In the genomic region with DNA sequence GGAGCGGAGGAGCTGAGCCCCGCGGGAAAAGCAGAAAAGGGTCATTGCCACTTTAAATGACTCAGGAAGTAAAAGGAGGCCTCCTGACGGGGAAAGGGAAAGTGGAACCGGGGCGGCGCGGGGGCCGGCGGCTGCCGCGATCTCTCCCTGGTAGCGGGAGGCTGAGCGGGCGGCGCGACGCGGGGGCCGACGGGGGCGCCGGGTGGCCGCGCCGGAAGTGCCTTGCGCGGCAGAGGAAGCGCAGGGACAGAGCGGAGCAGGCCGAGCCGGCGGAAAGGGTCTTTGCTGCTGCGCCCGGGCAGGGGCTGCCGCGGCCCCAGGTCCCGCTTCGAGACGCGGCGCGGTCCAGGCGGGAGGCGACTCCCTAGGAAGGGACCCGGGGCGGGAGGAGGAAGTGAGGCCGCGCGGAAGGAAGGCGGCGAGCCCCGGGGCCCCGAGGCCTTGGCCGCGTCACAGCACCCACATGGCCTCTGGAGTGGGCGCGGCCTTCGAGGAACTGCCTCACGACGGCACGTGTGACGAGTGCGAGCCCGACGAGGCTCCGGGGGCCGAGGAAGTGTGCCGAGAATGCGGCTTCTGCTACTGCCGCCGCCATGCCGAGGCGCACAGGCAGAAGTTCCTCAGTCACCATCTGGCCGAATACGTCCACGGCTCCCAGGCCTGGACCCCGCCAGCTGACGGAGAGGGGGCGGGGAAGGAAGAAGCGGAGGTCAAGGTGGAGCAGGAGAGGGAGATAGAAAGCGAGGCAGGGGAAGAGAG, we compare ENCODE assay signal across 1 cellular context.
TF ChIP-seq lines count a peak whose summit lies in the region.

A gene with protein sequence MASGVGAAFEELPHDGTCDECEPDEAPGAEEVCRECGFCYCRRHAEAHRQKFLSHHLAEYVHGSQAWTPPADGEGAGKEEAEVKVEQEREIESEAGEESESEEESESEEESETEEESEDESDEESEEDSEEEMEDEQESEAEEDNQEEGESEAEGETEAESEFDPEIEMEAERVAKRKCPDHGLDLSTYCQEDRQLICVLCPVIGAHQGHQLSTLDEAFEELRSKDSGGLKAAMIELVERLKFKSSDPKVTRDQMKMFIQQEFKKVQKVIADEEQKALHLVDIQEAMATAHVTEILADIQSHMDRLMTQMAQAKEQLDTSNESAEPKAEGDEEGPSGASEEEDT (plus strand): TSS at position 127 of the 759 bp plus-strand sequence. CDS start 337 bp downstream, at position 464.

TF ChIP-seq in K562, 482 proteins besides CTCF, POLR2A, EP300 and RAD21 (continued from another document and continues in another):
- TF ChIP-seq, protein P1, sequence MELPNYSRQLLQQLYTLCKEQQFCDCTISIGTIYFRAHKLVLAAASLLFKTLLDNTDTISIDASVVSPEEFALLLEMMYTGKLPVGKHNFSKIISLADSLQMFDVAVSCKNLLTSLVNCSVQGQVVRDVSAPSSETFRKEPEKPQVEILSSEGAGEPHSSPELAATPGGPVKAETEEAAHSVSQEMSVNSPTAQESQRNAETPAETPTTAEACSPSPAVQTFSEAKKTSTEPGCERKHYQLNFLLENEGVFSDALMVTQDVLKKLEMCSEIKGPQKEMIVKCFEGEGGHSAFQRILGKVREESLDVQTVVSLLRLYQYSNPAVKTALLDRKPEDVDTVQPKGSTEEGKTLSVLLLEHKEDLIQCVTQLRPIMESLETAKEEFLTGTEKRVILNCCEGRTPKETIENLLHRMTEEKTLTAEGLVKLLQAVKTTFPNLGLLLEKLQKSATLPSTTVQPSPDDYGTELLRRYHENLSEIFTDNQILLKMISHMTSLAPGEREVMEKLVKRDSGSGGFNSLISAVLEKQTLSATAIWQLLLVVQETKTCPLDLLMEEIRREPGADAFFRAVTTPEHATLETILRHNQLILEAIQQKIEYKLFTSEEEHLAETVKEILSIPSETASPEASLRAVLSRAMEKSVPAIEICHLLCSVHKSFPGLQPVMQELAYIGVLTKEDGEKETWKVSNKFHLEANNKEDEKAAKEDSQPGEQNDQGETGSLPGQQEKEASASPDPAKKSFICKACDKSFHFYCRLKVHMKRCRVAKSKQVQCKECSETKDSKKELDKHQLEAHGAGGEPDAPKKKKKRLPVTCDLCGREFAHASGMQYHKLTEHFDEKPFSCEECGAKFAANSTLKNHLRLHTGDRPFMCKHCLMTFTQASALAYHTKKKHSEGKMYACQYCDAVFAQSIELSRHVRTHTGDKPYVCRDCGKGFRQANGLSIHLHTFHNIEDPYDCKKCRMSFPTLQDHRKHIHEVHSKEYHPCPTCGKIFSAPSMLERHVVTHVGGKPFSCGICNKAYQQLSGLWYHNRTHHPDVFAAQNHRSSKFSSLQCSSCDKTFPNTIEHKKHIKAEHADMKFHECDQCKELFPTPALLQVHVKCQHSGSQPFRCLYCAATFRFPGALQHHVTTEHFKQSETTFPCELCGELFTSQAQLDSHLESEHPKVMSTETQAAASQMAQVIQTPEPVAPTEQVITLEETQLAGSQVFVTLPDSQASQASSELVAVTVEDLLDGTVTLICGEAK (IDR thresholded peaks at IDR 0.05) = peak; percentile 92
- TF ChIP-seq, protein P1 (CRISPR knock-in tag; IDR thresholded peaks at IDR 0.05) = peak; percentile 76; the same call in 1 of the 2 replicates
- no peak for TF ChIP-seq NR2F6 (CRISPR knock-in tag; IDR thresholded peaks at IDR 0.05)
- peak; percentile 16; the same call in 1 of the 2 replicates for TF ChIP-seq ZNF311 (CRISPR knock-in tag; IDR thresholded peaks at IDR 0.05)
- TF ChIP-seq KAT2B (IDR thresholded peaks at IDR 0.05; ENCODE audit: low read depth, low read length) = no peak
- TF ChIP-seq, protein P2, sequence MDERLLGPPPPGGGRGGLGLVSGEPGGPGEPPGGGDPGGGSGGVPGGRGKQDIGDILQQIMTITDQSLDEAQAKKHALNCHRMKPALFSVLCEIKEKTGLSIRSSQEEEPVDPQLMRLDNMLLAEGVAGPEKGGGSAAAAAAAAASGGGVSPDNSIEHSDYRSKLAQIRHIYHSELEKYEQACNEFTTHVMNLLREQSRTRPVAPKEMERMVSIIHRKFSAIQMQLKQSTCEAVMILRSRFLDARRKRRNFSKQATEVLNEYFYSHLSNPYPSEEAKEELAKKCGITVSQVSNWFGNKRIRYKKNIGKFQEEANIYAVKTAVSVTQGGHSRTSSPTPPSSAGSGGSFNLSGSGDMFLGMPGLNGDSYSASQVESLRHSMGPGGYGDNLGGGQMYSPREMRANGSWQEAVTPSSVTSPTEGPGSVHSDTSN (CRISPR knock-in tag; IDR thresholded peaks at IDR 0.05; ENCODE audit: low read depth) = no peak
- TF ChIP-seq, protein P2 (tag; conservative IDR thresholded peaks at IDR 0.05; ENCODE audit: low read depth) = no peak
- TF ChIP-seq ZNF282 (CRISPR knock-in tag; IDR thresholded peaks at IDR 0.05) = peak; percentile 99
- TF ChIP-seq, protein P3, sequence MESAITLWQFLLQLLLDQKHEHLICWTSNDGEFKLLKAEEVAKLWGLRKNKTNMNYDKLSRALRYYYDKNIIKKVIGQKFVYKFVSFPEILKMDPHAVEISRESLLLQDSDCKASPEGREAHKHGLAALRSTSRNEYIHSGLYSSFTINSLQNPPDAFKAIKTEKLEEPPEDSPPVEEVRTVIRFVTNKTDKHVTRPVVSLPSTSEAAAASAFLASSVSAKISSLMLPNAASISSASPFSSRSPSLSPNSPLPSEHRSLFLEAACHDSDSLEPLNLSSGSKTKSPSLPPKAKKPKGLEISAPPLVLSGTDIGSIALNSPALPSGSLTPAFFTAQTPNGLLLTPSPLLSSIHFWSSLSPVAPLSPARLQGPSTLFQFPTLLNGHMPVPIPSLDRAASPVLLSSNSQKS (CRISPR knock-in tag; IDR thresholded peaks at IDR 0.05) = no peak
- no peak for TF ChIP-seq TCF7L2 (IDR thresholded peaks at IDR 0.05; ENCODE audit: low read depth, low read length)
- no peak for TF ChIP-seq HMG20B (CRISPR knock-in tag; IDR thresholded peaks at IDR 0.05)
- TF ChIP-seq ZSCAN29 (IDR thresholded peaks at IDR 0.05) = no peak
- TF ChIP-seq POLR2H (tag; IDR thresholded peaks at IDR 0.05; ENCODE audit: low read depth) = peak; percentile 70
- TF ChIP-seq DDX20 (tag; IDR thresholded peaks at IDR 0.05; ENCODE audit: low read depth) = no peak
- 0 out of 2 replicates have a peak, but pooled peaks have one; percentile 53 for TF ChIP-seq RHOXF2B (CRISPR knock-in tag; conservative IDR thresholded peaks at IDR 0.05)
- TF ChIP-seq MBD2 (IDR thresholded peaks at IDR 0.05; ENCODE audit: borderline replicate concordance, low read depth) = no peak
- TF ChIP-seq, protein P4, sequence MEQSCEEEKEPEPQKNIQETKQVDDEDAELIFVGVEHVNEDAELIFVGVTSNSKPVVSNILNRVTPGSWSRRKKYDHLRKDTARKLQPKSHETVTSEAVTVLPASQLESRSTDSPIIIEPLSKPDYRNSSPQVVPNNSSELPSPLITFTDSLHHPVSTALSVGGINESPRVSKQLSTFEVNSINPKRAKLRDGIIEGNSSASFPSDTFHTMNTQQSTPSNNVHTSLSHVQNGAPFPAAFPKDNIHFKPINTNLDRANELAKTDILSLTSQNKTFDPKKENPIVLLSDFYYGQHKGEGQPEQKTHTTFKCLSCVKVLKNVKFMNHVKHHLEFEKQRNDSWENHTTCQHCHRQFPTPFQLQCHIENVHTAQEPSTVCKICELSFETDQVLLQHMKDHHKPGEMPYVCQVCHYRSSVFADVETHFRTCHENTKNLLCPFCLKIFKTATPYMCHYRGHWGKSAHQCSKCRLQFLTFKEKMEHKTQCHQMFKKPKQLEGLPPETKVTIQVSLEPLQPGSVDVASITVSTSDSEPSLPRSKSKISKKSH (CRISPR knock-in tag; IDR thresholded peaks at IDR 0.05) = no peak
- no peak for TF ChIP-seq MCM3 (IDR thresholded peaks at IDR 0.05)
- peak; percentile 57 for TF ChIP-seq TEAD4 (IDR thresholded peaks at IDR 0.05; ENCODE audit: low read length)
- TF ChIP-seq TEAD4 (CRISPR knock-in tag; IDR thresholded peaks at IDR 0.05; ENCODE audit: borderline replicate concordance) = peak; percentile 94
- TF ChIP-seq, protein P5, sequence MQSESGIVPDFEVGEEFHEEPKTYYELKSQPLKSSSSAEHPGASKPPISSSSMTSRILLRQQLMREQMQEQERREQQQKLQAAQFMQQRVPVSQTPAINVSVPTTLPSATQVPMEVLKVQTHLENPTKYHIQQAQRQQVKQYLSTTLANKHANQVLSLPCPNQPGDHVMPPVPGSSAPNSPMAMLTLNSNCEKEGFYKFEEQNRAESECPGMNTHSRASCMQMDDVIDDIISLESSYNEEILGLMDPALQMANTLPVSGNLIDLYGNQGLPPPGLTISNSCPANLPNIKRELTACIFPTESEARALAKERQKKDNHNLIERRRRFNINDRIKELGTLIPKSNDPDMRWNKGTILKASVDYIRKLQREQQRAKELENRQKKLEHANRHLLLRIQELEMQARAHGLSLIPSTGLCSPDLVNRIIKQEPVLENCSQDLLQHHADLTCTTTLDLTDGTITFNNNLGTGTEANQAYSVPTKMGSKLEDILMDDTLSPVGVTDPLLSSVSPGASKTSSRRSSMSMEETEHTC (IDR thresholded peaks at IDR 0.05) = no peak
- peak; percentile 88; the same call in 1 of the 2 replicates for TF ChIP-seq NBN (IDR thresholded peaks at IDR 0.05; ENCODE audit: low read depth)
- peak; percentile 78; the same call in 1 of the 2 replicates for TF ChIP-seq CBFB (CRISPR knock-in tag; IDR thresholded peaks at IDR 0.05)
- TF ChIP-seq, protein P6, sequence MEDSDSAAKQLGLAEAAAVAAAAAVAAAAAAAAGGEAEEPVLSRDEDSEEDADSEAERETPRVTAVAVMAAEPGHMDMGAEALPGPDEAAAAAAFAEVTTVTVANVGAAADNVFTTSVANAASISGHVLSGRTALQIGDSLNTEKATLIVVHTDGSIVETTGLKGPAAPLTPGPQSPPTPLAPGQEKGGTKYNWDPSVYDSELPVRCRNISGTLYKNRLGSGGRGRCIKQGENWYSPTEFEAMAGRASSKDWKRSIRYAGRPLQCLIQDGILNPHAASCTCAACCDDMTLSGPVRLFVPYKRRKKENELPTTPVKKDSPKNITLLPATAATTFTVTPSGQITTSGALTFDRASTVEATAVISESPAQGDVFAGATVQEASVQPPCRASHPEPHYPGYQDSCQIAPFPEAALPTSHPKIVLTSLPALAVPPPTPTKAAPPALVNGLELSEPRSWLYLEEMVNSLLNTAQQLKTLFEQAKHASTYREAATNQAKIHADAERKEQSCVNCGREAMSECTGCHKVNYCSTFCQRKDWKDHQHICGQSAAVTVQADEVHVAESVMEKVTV (CRISPR knock-in tag; IDR thresholded peaks at IDR 0.05) = no peak
- peak; percentile 42 for TF ChIP-seq TAF1 (IDR thresholded peaks at IDR 0.05; ENCODE audit: control insufficient read depth, extremely low read depth, insufficient read depth, low read length, severe bottlenecking)
- no peak for TF ChIP-seq BRF1 (IDR thresholded peaks at IDR 0.05; ENCODE audit: borderline replicate concordance, extremely low read depth, insufficient read length)
- TF ChIP-seq ZNF561 (CRISPR knock-in tag; conservative IDR thresholded peaks at IDR 0.05) = no peak
- peak; percentile 69; the same call in 1 of the 2 replicates for TF ChIP-seq BRD4 (IDR thresholded peaks at IDR 0.05)
- TF ChIP-seq MYC (IDR thresholded peaks at IDR 0.05; ENCODE audit: low read depth, low read length) = peak; percentile 97
- peak; percentile 90; the same call in 1 of the 2 replicates for TF ChIP-seq MYC (CRISPR knock-in tag; IDR thresholded peaks at IDR 0.05; ENCODE audit: borderline replicate concordance, low read depth)
- TF ChIP-seq TAF9B (IDR thresholded peaks at IDR 0.05; ENCODE audit: partially characterized antibody) = peak; percentile 63
- TF ChIP-seq FOXM1 (IDR thresholded peaks at IDR 0.05; ENCODE audit: low read depth) = peak; percentile 42; the same call in 1 of the 2 replicates
- TF ChIP-seq FOXM1 (CRISPR knock-in tag; IDR thresholded peaks at IDR 0.05; ENCODE audit: low read depth) = peak; percentile 96
- no peak for TF ChIP-seq KAT8 (IDR thresholded peaks at IDR 0.05; ENCODE audit: low read depth)
- peak; percentile 73 to 92 for TF ChIP-seq MAZ (CRISPR knock-in tag; conservative IDR thresholded peaks at IDR 0.05 in 1 of 2, IDR thresholded peaks at IDR 0.05 in 1 of 2)
- TF ChIP-seq C11orf30 (IDR thresholded peaks at IDR 0.05; ENCODE audit: low read depth) = peak; percentile 26; the same call in 1 of the 2 replicates
- TF ChIP-seq ZNF785 (CRISPR knock-in tag; IDR thresholded peaks at IDR 0.05) = no peak
- TF ChIP-seq ZNF830 (CRISPR knock-in tag; IDR thresholded peaks at IDR 0.05) = no peak
- no peak for TF ChIP-seq MYNN (IDR thresholded peaks at IDR 0.05)
- TF ChIP-seq MYNN (CRISPR knock-in tag; IDR thresholded peaks at IDR 0.05) = no peak
- no peak for TF ChIP-seq RBM14 (IDR thresholded peaks at IDR 0.05; ENCODE audit: borderline replicate concordance, insufficient read depth, low read depth, low read length)
- no peak for TF ChIP-seq ZNF696 (CRISPR knock-in tag; conservative IDR thresholded peaks at IDR 0.05)
